In genomic region chr5:57072218-57072892, GRCh38 we compare ENCODE assay signal across 16 cellular contexts.
"Had no signal": no experiment of that assay in that cellular context is flagged by ENCODE, and none has a peak within 500 bp of the region (broad histone marks: within the 10 kb centered on the region; RNA-seq: fewer than 3 reads in every experiment).

No MANE protein-coding gene starts in this region.

- H3K4me1 ChIP-seq: psoas muscle, sigmoid colon had no signal

- H3K4me3 Mint-ChIP-seq: nephron progenitor cell; stimulated activated effector memory CD8-positive, alpha-beta T cell treated with anti-CD3 and anti-CD28 coated beads, Interleukin-12 subunit alpha, Interleukin-12 subunit beta, amount 100 ng/mL, for 72 hours had no signal

- H3K4me3 ChIP-seq: psoas muscle, sigmoid colon, thoracic aorta had no signal

- H3K9me3 ChIP-seq: psoas muscle had no signal

- H3K27ac Mint-ChIP-seq: nephron progenitor cell; stimulated activated effector memory CD8-positive, alpha-beta T cell treated with anti-CD3 and anti-CD28 coated beads, Interleukin-12 subunit alpha, Interleukin-12 subunit beta, amount 100 ng/mL, for 72 hours had no signal

- H3K36me3 Mint-ChIP-seq: stimulated activated effector memory CD8-positive, alpha-beta T cell treated with anti-CD3 and anti-CD28 coated beads, Interleukin-12 subunit alpha, Interleukin-12 subunit beta, amount 100 ng/mL, for 72 hours had no signal

- ATAC-seq: left ventricle myocardium superior; psoas muscle; stimulated activated effector memory CD8-positive, alpha-beta T cell treated with anti-CD3 and anti-CD28 coated beads, Interleukin-12 subunit alpha, Interleukin-12 subunit beta, amount 100 ng/mL, for 72 hours had no signal

- DNase-seq: activated CD4-positive, CD25-positive, alpha-beta regulatory T cell treated with anti-CD3 and anti-CD28 coated beads, Interleukin-2, amount 50 U/mL, for 72 hours; activated naive CD4-positive, alpha-beta T cell treated with Interleukin-2 at 50 U/mL for 16 hours; anterior cingulate cortex; effector CD8-positive, alpha-beta T cell; foreskin fibroblast; kidney; left ventricle myocardium superior; mesenchymal stem cell; nephron progenitor cell; psoas muscle; sigmoid colon; stimulated activated CD4-positive, alpha-beta T cell treated with anti-CD3 and anti-CD28 coated beads, Interleukin-12 subunit alpha, Interleukin-12 subunit beta, amount 100 ng/mL, for 4 hours; T-helper 1 cell; T1000 had no signal

- H3K27ac ChIP-seq: psoas muscle, sigmoid colon, thoracic aorta had no signal

- H3K4me1 Mint-ChIP-seq: stimulated activated effector memory CD8-positive, alpha-beta T cell treated with anti-CD3 and anti-CD28 coated beads, Interleukin-12 subunit alpha, Interleukin-12 subunit beta, amount 100 ng/mL, for 72 hours had no signal

- H3K36me3 ChIP-seq: sigmoid colon, thoracic aorta had no signal

- H3K27me3 ChIP-seq: sigmoid colon had no signal
